Comparison of ENCODE assay signal across 1 cellular context in genomic region chr2:73262108-73262651, GRCh38.
TF ChIP-seq lines count a peak whose summit lies in the region.

No MANE protein-coding gene starts in this region.

TF ChIP-seq in HepG2, 621 proteins besides CTCF, POLR2A, EP300 and RAD21 (continued from another document and continues in another):
- TF ChIP-seq FOXP1 (IDR thresholded peaks at IDR 0.05) = peak; percentile 92
- peak; percentile 92 for TF ChIP-seq FOXP1 (CRISPR knock-in tag; IDR thresholded peaks at IDR 0.05)
- TF ChIP-seq RFXAP (CRISPR knock-in tag; IDR thresholded peaks at IDR 0.05; ENCODE audit: borderline replicate concordance) = no peak
- TF ChIP-seq ZNF703 (CRISPR knock-in tag; IDR thresholded peaks at IDR 0.05; ENCODE audit: borderline replicate concordance) = no peak
- TF ChIP-seq, protein P1, sequence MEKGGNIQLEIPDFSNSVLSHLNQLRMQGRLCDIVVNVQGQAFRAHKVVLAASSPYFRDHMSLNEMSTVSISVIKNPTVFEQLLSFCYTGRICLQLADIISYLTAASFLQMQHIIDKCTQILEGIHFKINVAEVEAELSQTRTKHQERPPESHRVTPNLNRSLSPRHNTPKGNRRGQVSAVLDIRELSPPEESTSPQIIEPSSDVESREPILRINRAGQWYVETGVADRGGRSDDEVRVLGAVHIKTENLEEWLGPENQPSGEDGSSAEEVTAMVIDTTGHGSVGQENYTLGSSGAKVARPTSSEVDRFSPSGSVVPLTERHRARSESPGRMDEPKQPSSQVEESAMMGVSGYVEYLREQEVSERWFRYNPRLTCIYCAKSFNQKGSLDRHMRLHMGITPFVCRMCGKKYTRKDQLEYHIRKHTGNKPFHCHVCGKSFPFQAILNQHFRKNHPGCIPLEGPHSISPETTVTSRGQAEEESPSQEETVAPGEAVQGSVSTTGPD (CRISPR knock-in tag; IDR thresholded peaks at IDR 0.05) = no peak
- no peak for TF ChIP-seq ZBTB8A (CRISPR knock-in tag; IDR thresholded peaks at IDR 0.05; ENCODE audit: borderline replicate concordance, low read depth)
- no peak for TF ChIP-seq KMT2B (CRISPR knock-in tag; IDR thresholded peaks at IDR 0.05)
- no peak for TF ChIP-seq PCBP2 (optimal IDR thresholded peaks at IDR 0.05; ENCODE audit: low read depth, low read length, poor library complexity, severe bottlenecking)
- TF ChIP-seq, protein P2, sequence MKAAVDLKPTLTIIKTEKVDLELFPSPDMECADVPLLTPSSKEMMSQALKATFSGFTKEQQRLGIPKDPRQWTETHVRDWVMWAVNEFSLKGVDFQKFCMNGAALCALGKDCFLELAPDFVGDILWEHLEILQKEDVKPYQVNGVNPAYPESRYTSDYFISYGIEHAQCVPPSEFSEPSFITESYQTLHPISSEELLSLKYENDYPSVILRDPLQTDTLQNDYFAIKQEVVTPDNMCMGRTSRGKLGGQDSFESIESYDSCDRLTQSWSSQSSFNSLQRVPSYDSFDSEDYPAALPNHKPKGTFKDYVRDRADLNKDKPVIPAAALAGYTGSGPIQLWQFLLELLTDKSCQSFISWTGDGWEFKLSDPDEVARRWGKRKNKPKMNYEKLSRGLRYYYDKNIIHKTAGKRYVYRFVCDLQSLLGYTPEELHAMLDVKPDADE (CRISPR knock-in tag; IDR thresholded peaks at IDR 0.05) = no peak
- TF ChIP-seq MLLT10 (CRISPR knock-in tag; IDR thresholded peaks at IDR 0.05) = no peak
- no peak for TF ChIP-seq ZNF558 (CRISPR knock-in tag; IDR thresholded peaks at IDR 0.05; ENCODE audit: borderline replicate concordance)
- no peak for TF ChIP-seq ARHGAP35 (CRISPR knock-in tag; IDR thresholded peaks at IDR 0.05; ENCODE audit: borderline replicate concordance)
- TF ChIP-seq ZNF883 (CRISPR knock-in tag; IDR thresholded peaks at IDR 0.05; ENCODE audit: not compliant biosample characterization) = no peak
- peak; percentile 99 for TF ChIP-seq ZNF121 (CRISPR knock-in tag; IDR thresholded peaks at IDR 0.05)
- no peak for TF ChIP-seq SPEN (CRISPR knock-in tag; IDR thresholded peaks at IDR 0.05; ENCODE audit: low read depth)
- no peak for TF ChIP-seq BRF2 (CRISPR knock-in tag; IDR thresholded peaks at IDR 0.05)
- TF ChIP-seq ATF5 (CRISPR knock-in tag; IDR thresholded peaks at IDR 0.05; ENCODE audit: low read depth) = no peak
- TF ChIP-seq ZSCAN5A (CRISPR knock-in tag; IDR thresholded peaks at IDR 0.05; ENCODE audit: borderline replicate concordance) = no peak
- no peak for TF ChIP-seq ZNF451 (CRISPR knock-in tag; IDR thresholded peaks at IDR 0.05)
- no peak for TF ChIP-seq SMARCE1 (IDR thresholded peaks at IDR 0.05; ENCODE audit: borderline replicate concordance)
- TF ChIP-seq ZNF766 (CRISPR knock-in tag; IDR thresholded peaks at IDR 0.05; ENCODE audit: borderline replicate concordance) = no peak
- TF ChIP-seq, protein P3, sequence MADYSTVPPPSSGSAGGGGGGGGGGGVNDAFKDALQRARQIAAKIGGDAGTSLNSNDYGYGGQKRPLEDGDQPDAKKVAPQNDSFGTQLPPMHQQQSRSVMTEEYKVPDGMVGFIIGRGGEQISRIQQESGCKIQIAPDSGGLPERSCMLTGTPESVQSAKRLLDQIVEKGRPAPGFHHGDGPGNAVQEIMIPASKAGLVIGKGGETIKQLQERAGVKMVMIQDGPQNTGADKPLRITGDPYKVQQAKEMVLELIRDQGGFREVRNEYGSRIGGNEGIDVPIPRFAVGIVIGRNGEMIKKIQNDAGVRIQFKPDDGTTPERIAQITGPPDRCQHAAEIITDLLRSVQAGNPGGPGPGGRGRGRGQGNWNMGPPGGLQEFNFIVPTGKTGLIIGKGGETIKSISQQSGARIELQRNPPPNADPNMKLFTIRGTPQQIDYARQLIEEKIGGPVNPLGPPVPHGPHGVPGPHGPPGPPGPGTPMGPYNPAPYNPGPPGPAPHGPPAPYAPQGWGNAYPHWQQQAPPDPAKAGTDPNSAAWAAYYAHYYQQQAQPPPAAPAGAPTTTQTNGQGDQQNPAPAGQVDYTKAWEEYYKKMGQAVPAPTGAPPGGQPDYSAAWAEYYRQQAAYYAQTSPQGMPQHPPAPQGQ (CRISPR knock-in tag; IDR thresholded peaks at IDR 0.05; ENCODE audit: borderline replicate concordance) = no peak
- TF ChIP-seq, protein P4, sequence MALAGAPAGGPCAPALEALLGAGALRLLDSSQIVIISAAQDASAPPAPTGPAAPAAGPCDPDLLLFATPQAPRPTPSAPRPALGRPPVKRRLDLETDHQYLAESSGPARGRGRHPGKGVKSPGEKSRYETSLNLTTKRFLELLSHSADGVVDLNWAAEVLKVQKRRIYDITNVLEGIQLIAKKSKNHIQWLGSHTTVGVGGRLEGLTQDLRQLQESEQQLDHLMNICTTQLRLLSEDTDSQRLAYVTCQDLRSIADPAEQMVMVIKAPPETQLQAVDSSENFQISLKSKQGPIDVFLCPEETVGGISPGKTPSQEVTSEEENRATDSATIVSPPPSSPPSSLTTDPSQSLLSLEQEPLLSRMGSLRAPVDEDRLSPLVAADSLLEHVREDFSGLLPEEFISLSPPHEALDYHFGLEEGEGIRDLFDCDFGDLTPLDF (CRISPR knock-in tag; IDR thresholded peaks at IDR 0.05) = no peak
- peak; percentile 78; the same call in 1 of the 2 replicates for TF ChIP-seq PPARG (CRISPR knock-in tag; conservative IDR thresholded peaks at IDR 0.05)
- TF ChIP-seq ZNF574 (CRISPR knock-in tag; IDR thresholded peaks at IDR 0.05) = no peak; the same call in none of the 2 replicates
- peak; percentile 67; the same call in 1 of the 2 replicates for TF ChIP-seq ZNF609 (CRISPR knock-in tag; IDR thresholded peaks at IDR 0.05; ENCODE audit: borderline replicate concordance)
- TF ChIP-seq, protein P5, sequence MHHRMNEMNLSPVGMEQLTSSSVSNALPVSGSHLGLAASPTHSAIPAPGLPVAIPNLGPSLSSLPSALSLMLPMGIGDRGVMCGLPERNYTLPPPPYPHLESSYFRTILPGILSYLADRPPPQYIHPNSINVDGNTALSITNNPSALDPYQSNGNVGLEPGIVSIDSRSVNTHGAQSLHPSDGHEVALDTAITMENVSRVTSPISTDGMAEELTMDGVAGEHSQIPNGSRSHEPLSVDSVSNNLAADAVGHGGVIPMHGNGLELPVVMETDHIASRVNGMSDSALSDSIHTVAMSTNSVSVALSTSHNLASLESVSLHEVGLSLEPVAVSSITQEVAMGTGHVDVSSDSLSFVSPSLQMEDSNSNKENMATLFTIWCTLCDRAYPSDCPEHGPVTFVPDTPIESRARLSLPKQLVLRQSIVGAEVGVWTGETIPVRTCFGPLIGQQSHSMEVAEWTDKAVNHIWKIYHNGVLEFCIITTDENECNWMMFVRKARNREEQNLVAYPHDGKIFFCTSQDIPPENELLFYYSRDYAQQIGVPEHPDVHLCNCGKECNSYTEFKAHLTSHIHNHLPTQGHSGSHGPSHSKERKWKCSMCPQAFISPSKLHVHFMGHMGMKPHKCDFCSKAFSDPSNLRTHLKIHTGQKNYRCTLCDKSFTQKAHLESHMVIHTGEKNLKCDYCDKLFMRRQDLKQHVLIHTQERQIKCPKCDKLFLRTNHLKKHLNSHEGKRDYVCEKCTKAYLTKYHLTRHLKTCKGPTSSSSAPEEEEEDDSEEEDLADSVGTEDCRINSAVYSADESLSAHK (CRISPR knock-in tag; IDR thresholded peaks at IDR 0.05; ENCODE audit: borderline replicate concordance) = no peak
- no peak for TF ChIP-seq JUN (CRISPR knock-in tag; IDR thresholded peaks at IDR 0.05)
- peak; percentile 78; the same call in 1 of the 2 replicates for TF ChIP-seq SIX1 (CRISPR knock-in tag; IDR thresholded peaks at IDR 0.05; ENCODE audit: borderline replicate concordance)
- TF ChIP-seq, protein P6, sequence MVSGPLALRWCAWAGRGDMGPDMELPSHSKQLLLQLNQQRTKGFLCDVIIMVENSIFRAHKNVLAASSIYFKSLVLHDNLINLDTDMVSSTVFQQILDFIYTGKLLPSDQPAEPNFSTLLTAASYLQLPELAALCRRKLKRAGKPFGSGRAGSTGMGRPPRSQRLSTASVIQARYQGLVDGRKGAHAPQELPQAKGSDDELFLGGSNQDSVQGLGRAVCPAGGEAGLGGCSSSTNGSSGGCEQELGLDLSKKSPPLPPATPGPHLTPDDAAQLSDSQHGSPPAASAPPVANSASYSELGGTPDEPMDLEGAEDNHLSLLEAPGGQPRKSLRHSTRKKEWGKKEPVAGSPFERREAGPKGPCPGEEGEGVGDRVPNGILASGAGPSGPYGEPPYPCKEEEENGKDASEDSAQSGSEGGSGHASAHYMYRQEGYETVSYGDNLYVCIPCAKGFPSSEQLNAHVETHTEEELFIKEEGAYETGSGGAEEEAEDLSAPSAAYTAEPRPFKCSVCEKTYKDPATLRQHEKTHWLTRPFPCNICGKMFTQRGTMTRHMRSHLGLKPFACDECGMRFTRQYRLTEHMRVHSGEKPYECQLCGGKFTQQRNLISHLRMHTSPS (CRISPR knock-in tag; IDR thresholded peaks at IDR 0.05; ENCODE audit: low read depth) = peak; percentile 72; the same call in 1 of the 2 replicates
- peak; percentile 70 for TF ChIP-seq HDAC1 (CRISPR knock-in tag; IDR thresholded peaks at IDR 0.05)
- no peak for TF ChIP-seq FOXC1 (CRISPR knock-in tag; IDR thresholded peaks at IDR 0.05; ENCODE audit: borderline replicate concordance)
- TF ChIP-seq ZKSCAN5 (CRISPR knock-in tag; IDR thresholded peaks at IDR 0.05) = no peak
